Comparison of ENCODE assay signal across 9 cellular contexts in genomic region chr7:103573479-103574058, GRCh38.
DNase-seq lines count a peak whose midpoint lies in the region; ATAC-seq and TF ChIP-seq lines count a peak whose summit lies in the region.
"Had no signal": no experiment of that assay in that cellular context is flagged by ENCODE, and none has a peak within 500 bp of the region (broad histone marks: within the 10 kb centered on the region; RNA-seq: fewer than 3 reads in every experiment).

No MANE protein-coding gene starts in this region.

- no peaks in the 10 kb centered on the region for H3K4me1 Mint-ChIP-seq in natural killer cell
- no peaks in the 10 kb centered on the region for H3K4me1 Mint-ChIP-seq in natural killer cell treated with Interleukin-12 subunit alpha and Interleukin-12 subunit beta and Interleukin-15 and Interleukin-18, amount 100 ng/mL, for 72 hours (ENCODE audit: low read depth in 2 of 2)
- H3K4me1 Mint-ChIP-seq in neural crest cell: no peaks in the 10 kb centered on the region
- H3K4me1 Mint-ChIP-seq in activated T-helper 1 cell treated with anti-CD3 and anti-CD28 coated beads, Interleukin-12 subunit alpha, Interleukin-12 subunit beta, Interleukin-2, Interleukin-4 antibody, amounts not matched to agents 30 ng/mL and 10 ng/mL and 1 ng/mL, durations not matched to agents 14 hours and 24 hours and 36 hours (ENCODE audit: low read depth): no peaks in the 10 kb centered on the region
- no peaks in the 10 kb centered on the region for H3K4me1 Mint-ChIP-seq in stimulated activated naive B cell treated with anti-CD40 and anti-IgM and Interleukin-4, amounts not matched to agents 10 μg/mL and 1 μg/mL and 100 μg/mL, for 72 hours
- H3K4me1 Mint-ChIP-seq: activated naive CD4-positive, alpha-beta T cell treated with anti-CD3 and anti-CD28 coated beads, Interleukin-2, amount 50 U/mL, for 24 hours had no signal

- DNase-seq in natural killer cell: no peak
- no peak for DNase-seq in natural killer cell treated with Interleukin-12 subunit alpha and Interleukin-12 subunit beta and Interleukin-15 and Interleukin-18, amount 100 ng/mL, for 72 hours (ENCODE audit: low spot score)
- DNase-seq in NCI-H460 (ENCODE audit: extremely low read depth, low read depth): peak; percentile 45
- DNase-seq in dedifferentiated amniotic fluid mesenchymal stem cell (ENCODE audit: extremely low spot score): peak; percentile 60
- DNase-seq in neural crest cell (ENCODE audit: low read depth, low spot score): no peak
- no peak for DNase-seq in activated CD4-positive, CD25-positive, alpha-beta regulatory T cell treated with anti-CD3 and anti-CD28 coated beads, Interleukin-2, amount 50 U/mL, for 72 hours
- DNase-seq in activated T-helper 1 cell treated with anti-CD3 and anti-CD28 coated beads, Interleukin-12 subunit alpha, Interleukin-12 subunit beta, Interleukin-2, Interleukin-4 antibody, amounts not matched to agents 30 ng/mL and 10 ng/mL and 1 ng/mL, durations not matched to agents 14 hours and 24 hours and 36 hours (ENCODE audit: low spot score): no peak
- no peak for DNase-seq in stimulated activated naive B cell treated with anti-CD40 and anti-IgM and Interleukin-4, amounts not matched to agents 10 μg/mL and 1 μg/mL and 100 μg/mL, for 72 hours

- intact Hi-C loops in natural killer cell (cut with micrococcal nuclease): loop anchor here (5.0 to 10.0 kb wide), 2 partner anchors 581 to 1274 kb away; no protein-coding TSS in a partner anchor
- intact Hi-C loops in activated T-helper 1 cell treated with anti-CD3 and anti-CD28 coated beads, Interleukin-12 subunit alpha, Interleukin-12 subunit beta, Interleukin-2, Interleukin-4 antibody, amounts not matched to agents 30 ng/mL and 10 ng/mL and 1 ng/mL, durations not matched to agents 14 hours and 24 hours and 36 hours (cut with micrococcal nuclease): loop anchor here (1.0 to 10.0 kb wide), 6 partner anchors 279 to 1344 kb away; partner anchors contain the start of gene PMPCB

- H3K9me3 Mint-ChIP-seq in natural killer cell (no peaks in the 10 kb centered on the region), neural crest cell (no peaks in the 10 kb centered on the region)
- H3K9me3 Mint-ChIP-seq in natural killer cell treated with Interleukin-12 subunit alpha and Interleukin-12 subunit beta and Interleukin-15 and Interleukin-18, amount 100 ng/mL, for 72 hours: no peaks in the 10 kb centered on the region
- H3K9me3 Mint-ChIP-seq in activated T-helper 1 cell treated with anti-CD3 and anti-CD28 coated beads, Interleukin-12 subunit alpha, Interleukin-12 subunit beta, Interleukin-2, Interleukin-4 antibody, amounts not matched to agents 30 ng/mL and 10 ng/mL and 1 ng/mL, durations not matched to agents 14 hours and 24 hours and 36 hours: no peaks in the 10 kb centered on the region
- no peaks in the 10 kb centered on the region for H3K9me3 Mint-ChIP-seq in stimulated activated naive B cell treated with anti-CD40 and anti-IgM and Interleukin-4, amounts not matched to agents 10 μg/mL and 1 μg/mL and 100 μg/mL, for 72 hours
- H3K9me3 Mint-ChIP-seq: activated naive CD4-positive, alpha-beta T cell treated with anti-CD3 and anti-CD28 coated beads, Interleukin-2, amount 50 U/mL, for 24 hours had no signal

- peaks cover 3 to 6% of the 10 kb centered on the region in 2 donors for H3K27me3 Mint-ChIP-seq in natural killer cell (ENCODE audit: low read depth in 2 of 2)
- peaks cover 9 to 18% of the 10 kb centered on the region in 2 donors for H3K27me3 Mint-ChIP-seq in natural killer cell treated with Interleukin-12 subunit alpha and Interleukin-12 subunit beta and Interleukin-15 and Interleukin-18, amount 100 ng/mL, for 72 hours
- H3K27me3 Mint-ChIP-seq in neural crest cell (ENCODE audit: low read depth): peaks cover 68% of the 10 kb centered on the region
- peaks cover 2% of the 10 kb centered on the region for H3K27me3 Mint-ChIP-seq in activated T-helper 1 cell treated with anti-CD3 and anti-CD28 coated beads, Interleukin-12 subunit alpha, Interleukin-12 subunit beta, Interleukin-2, Interleukin-4 antibody, amounts not matched to agents 30 ng/mL and 10 ng/mL and 1 ng/mL, durations not matched to agents 14 hours and 24 hours and 36 hours (ENCODE audit: insufficient read depth)
- H3K27me3 Mint-ChIP-seq in stimulated activated naive B cell treated with anti-CD40 and anti-IgM and Interleukin-4, amounts not matched to agents 10 μg/mL and 1 μg/mL and 100 μg/mL, for 72 hours: peaks cover 15 to 20% of the 10 kb centered on the region in 2 donors

- H3K36me3 Mint-ChIP-seq in natural killer cell: no peaks in the 10 kb centered on the region
- no peaks in the 10 kb centered on the region for H3K36me3 Mint-ChIP-seq in natural killer cell treated with Interleukin-12 subunit alpha and Interleukin-12 subunit beta and Interleukin-15 and Interleukin-18, amount 100 ng/mL, for 72 hours
- H3K36me3 Mint-ChIP-seq in neural crest cell (ENCODE audit: low read depth): no peaks in the 10 kb centered on the region
- no peaks in the 10 kb centered on the region for H3K36me3 Mint-ChIP-seq in activated T-helper 1 cell treated with anti-CD3 and anti-CD28 coated beads, Interleukin-12 subunit alpha, Interleukin-12 subunit beta, Interleukin-2, Interleukin-4 antibody, amounts not matched to agents 30 ng/mL and 10 ng/mL and 1 ng/mL, durations not matched to agents 14 hours and 24 hours and 36 hours (ENCODE audit: low read depth)
- H3K36me3 Mint-ChIP-seq in stimulated activated naive B cell treated with anti-CD40 and anti-IgM and Interleukin-4, amounts not matched to agents 10 μg/mL and 1 μg/mL and 100 μg/mL, for 72 hours: no peaks in the 10 kb centered on the region
- H3K36me3 Mint-ChIP-seq: activated naive CD4-positive, alpha-beta T cell treated with anti-CD3 and anti-CD28 coated beads, Interleukin-2, amount 50 U/mL, for 24 hours had no signal

- H3K27ac Mint-ChIP-seq in natural killer cell (no peak overlapping the region), neural crest cell (ENCODE audit: unreplicated experiment) (no peak overlapping the region)
- H3K27ac Mint-ChIP-seq in natural killer cell treated with Interleukin-12 subunit alpha and Interleukin-12 subunit beta and Interleukin-15 and Interleukin-18, amount 100 ng/mL, for 72 hours: no peak overlapping the region
- no peak overlapping the region for H3K27ac Mint-ChIP-seq in activated T-helper 1 cell treated with anti-CD3 and anti-CD28 coated beads, Interleukin-12 subunit alpha, Interleukin-12 subunit beta, Interleukin-2, Interleukin-4 antibody, amounts not matched to agents 30 ng/mL and 10 ng/mL and 1 ng/mL, durations not matched to agents 14 hours and 24 hours and 36 hours
- no peak overlapping the region for H3K27ac Mint-ChIP-seq in stimulated activated naive B cell treated with anti-CD40 and anti-IgM and Interleukin-4, amounts not matched to agents 10 μg/mL and 1 μg/mL and 100 μg/mL, for 72 hours
- H3K27ac Mint-ChIP-seq: activated naive CD4-positive, alpha-beta T cell treated with anti-CD3 and anti-CD28 coated beads, Interleukin-2, amount 50 U/mL, for 24 hours had no signal

- H3K4me3 Mint-ChIP-seq in natural killer cell (no peak overlapping the region), neural crest cell (no peak overlapping the region)
- H3K4me3 Mint-ChIP-seq in natural killer cell treated with Interleukin-12 subunit alpha and Interleukin-12 subunit beta and Interleukin-15 and Interleukin-18, amount 100 ng/mL, for 72 hours: no peak overlapping the region
- no peak overlapping the region for H3K4me3 Mint-ChIP-seq in activated T-helper 1 cell treated with anti-CD3 and anti-CD28 coated beads, Interleukin-12 subunit alpha, Interleukin-12 subunit beta, Interleukin-2, Interleukin-4 antibody, amounts not matched to agents 30 ng/mL and 10 ng/mL and 1 ng/mL, durations not matched to agents 14 hours and 24 hours and 36 hours
- H3K4me3 Mint-ChIP-seq in stimulated activated naive B cell treated with anti-CD40 and anti-IgM and Interleukin-4, amounts not matched to agents 10 μg/mL and 1 μg/mL and 100 μg/mL, for 72 hours: no peak overlapping the region
- H3K4me3 Mint-ChIP-seq: activated naive CD4-positive, alpha-beta T cell treated with anti-CD3 and anti-CD28 coated beads, Interleukin-2, amount 50 U/mL, for 24 hours had no signal

- ATAC-seq in natural killer cell: no peak
- ATAC-seq in natural killer cell treated with Interleukin-12 subunit alpha and Interleukin-12 subunit beta and Interleukin-15 and Interleukin-18, amount 100 ng/mL, for 72 hours: no peak
- ATAC-seq in stimulated activated naive B cell treated with anti-CD40 and anti-IgM and Interleukin-4, amounts not matched to agents 10 μg/mL and 1 μg/mL and 100 μg/mL, for 72 hours (replicated peaks): no peak

- TF ChIP-seq CTCF in natural killer cell (IDR thresholded peaks at IDR 0.05): peak; percentile 57
- peak; percentile 85 for TF ChIP-seq CTCF in neural crest cell (conservative IDR thresholded peaks at IDR 0.05)

Comparison
In these comparisons a context has a peak if more than half of its experiments do, and no peak if none do; other contexts are left out.
1. DNase-seq: peak in NCI-H460 (single experiment) and dedifferentiated amniotic fluid mesenchymal stem cell (single experiment); none in natural killer cell (single experiment), natural killer cell treated with Interleukin-12 subunit alpha and Interleukin-12 subunit beta and Interleukin-15 and Interleukin-18, amount 100 ng/mL, for 72 hours (single experiment), neural crest cell (single experiment), activated CD4-positive, CD25-positive, alpha-beta regulatory T cell treated with anti-CD3 and anti-CD28 coated beads, Interleukin-2, amount 50 U/mL, for 72 hours (single experiment), activated T-helper 1 cell treated with anti-CD3 and anti-CD28 coated beads, Interleukin-12 subunit alpha, Interleukin-12 subunit beta, Interleukin-2, Interleukin-4 antibody, amounts not matched to agents 30 ng/mL and 10 ng/mL and 1 ng/mL, durations not matched to agents 14 hours and 24 hours and 36 hours (single experiment) and stimulated activated naive B cell treated with anti-CD40 and anti-IgM and Interleukin-4, amounts not matched to agents 10 μg/mL and 1 μg/mL and 100 μg/mL, for 72 hours (single experiment).